Comparison of ENCODE assay signal across 14 cellular contexts in the genomic region with DNA sequence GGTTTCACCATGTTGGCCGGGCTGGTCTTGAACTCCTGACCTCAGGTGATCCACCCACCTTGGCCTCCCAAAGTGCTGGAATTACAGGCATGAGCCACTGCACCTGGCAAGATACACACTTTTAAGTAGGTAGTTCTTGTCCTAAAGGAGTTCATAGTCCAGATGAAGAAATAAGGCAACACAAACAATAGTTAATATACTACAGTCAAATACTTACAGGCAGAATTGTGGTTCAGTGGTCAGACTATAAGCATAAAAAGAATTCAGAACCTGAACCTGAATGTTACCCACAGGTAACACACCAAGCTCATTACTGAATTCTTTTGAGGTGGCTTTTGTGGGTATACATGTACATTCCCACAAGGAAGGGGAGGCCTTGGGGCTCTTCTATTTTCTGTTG. TPM values are rescaled to one million over a fixed set of nuclear protein-coding genes. Genes with fewer than 3 reads are reported as not detected.
A peak's percentile ranks its signal among the peaks of the same experiment; 100 is the strongest.
DNase-seq lines count a peak whose midpoint lies in the region; ATAC-seq and TF ChIP-seq lines count a peak whose summit lies in the region.
"Had no signal": no experiment of that assay in that cellular context is flagged by ENCODE, and none has a peak within 500 bp of the region (broad histone marks: within the 10 kb centered on the region; RNA-seq: fewer than 3 reads in every experiment).

No MANE protein-coding gene starts in this region.

- H4K20me1 ChIP-seq in OCI-LY1 (ENCODE audit: insufficient read depth, low read length) (no peaks in the 10 kb centered on the region), mammary epithelial cell (ENCODE audit: insufficient read depth, low read length) (no peaks in the 10 kb centered on the region)

- H3K4me1 ChIP-seq in OCI-LY1 (ENCODE audit: insufficient read depth, low read length, severe bottlenecking) (peaks cover 13% of the 10 kb centered on the region), mammary epithelial cell (ENCODE audit: insufficient read depth, low read length) (peaks cover 14% of the 10 kb centered on the region)

- H3K4me3 ChIP-seq in OCI-LY1 (ENCODE audit: low read depth, low read length, poor library complexity, severe bottlenecking) (no peak overlapping the region), mammary epithelial cell (replicated peaks in 1 of 3; ENCODE audit: insufficient read depth in 1 of 3, low read depth in 2 of 3, low read length in 3 of 3) (no peak overlapping the region)

- intact Hi-C loops in activated CD4-positive, alpha-beta memory T cell treated with anti-CD3 and anti-CD28 coated beads for 36 hours (cut with micrococcal nuclease), result loop anchor here (5.0 kb wide), 2 partner anchors 90 to 150 kb away; no protein-coding TSS in a partner anchor
- intact Hi-C loops in mammary epithelial cell (cut with micrococcal nuclease), result loop anchor here (10.0 kb wide), 1 partner anchor 1533 kb away; no protein-coding TSS in a partner anchor

- H2AFZ ChIP-seq in OCI-LY1 (ENCODE audit: low read length) (no peak overlapping the region), mammary epithelial cell (ENCODE audit: low read depth, low read length) (no peak overlapping the region)

- peak overlapping the region; percentile 38 for H3K27ac Mint-ChIP-seq in activated CD4-positive, alpha-beta memory T cell treated with anti-CD3 and anti-CD28 coated beads, Interleukin-2, amount 10 ng/mL, durations not matched to agents 7 days and 5 days
- no peak overlapping the region for H3K27ac Mint-ChIP-seq in activated CD4-positive, alpha-beta memory T cell treated with anti-CD3 and anti-CD28 coated beads for 36 hours

- no peak overlapping the region for H3K27ac ChIP-seq in OCI-LY1 (ENCODE audit: low read depth, low read length, poor library complexity, severe bottlenecking)
- H3K27ac ChIP-seq in mammary epithelial cell (ENCODE audit: insufficient read depth, low read depth, low read length), result no peak overlapping the region
- H3K27ac ChIP-seq: ascending aorta had no signal

- no peaks in the 10 kb centered on the region for H3K27me3 ChIP-seq in OCI-LY1 (ENCODE audit: insufficient read depth, low read length)
- no peaks in the 10 kb centered on the region for H3K27me3 ChIP-seq in mammary epithelial cell (ENCODE audit: insufficient read depth, low read length)
- H3K27me3 ChIP-seq: ascending aorta, MG63, spleen, tibial artery had no signal

- TF ChIP-seq CTCF in OCI-LY1 (IDR thresholded peaks at IDR 0.05; ENCODE audit: low read length), result no peak
- no peak for TF ChIP-seq CTCF in mammary epithelial cell (conservative IDR thresholded peaks at IDR 0.05 in 1 of 2, IDR thresholded peaks at IDR 0.05 in 1 of 2; ENCODE audit: extremely low read depth in 1 of 2, insufficient read depth in 1 of 2, low read depth in 1 of 2, low read length in 2 of 2)

- CTCF ChIA-PET in activated CD4-positive, alpha-beta memory T cell treated with anti-CD3 and anti-CD28 coated beads, Interleukin-2, amount 10 ng/mL, durations not matched to agents 7 days and 5 days (lab: Charles Lee), result interaction anchor here (1.3 to 1.9 kb wide), 2 partner anchors 91 to 92 kb away, joined by 5 to 8 read pairs; no protein-coding TSS in a partner anchor
- CTCF ChIA-PET in activated CD4-positive, alpha-beta memory T cell treated with anti-CD3 and anti-CD28 coated beads for 36 hours (lab: Charles Lee), result interaction anchor here (1.4 kb wide), 1 partner anchor 91 kb away, joined by 5 read pairs; no protein-coding TSS in a partner anchor
- CTCF ChIA-PET in mammary epithelial cell (lab: Charles Lee; ENCODE audit: low non-redundant PET), result interaction anchor here (0.6 kb wide), 1 partner anchor 345 kb away, joined by 4 read pairs; no protein-coding TSS in a partner anchor

- H3K4me2 ChIP-seq in OCI-LY1 (ENCODE audit: low read length) (peak overlapping the region; percentile 87), mammary epithelial cell (ENCODE audit: insufficient read depth, low read depth, low read length) (no peak overlapping the region)

- no peak for DNase-seq in activated CD4-positive, alpha-beta memory T cell treated with anti-CD3 and anti-CD28 coated beads, Interleukin-2, amount 10 ng/mL, durations not matched to agents 7 days and 5 days
- no peak for DNase-seq in activated CD4-positive, alpha-beta memory T cell treated with anti-CD3 and anti-CD28 coated beads for 36 hours
- DNase-seq in mammary epithelial cell, result no peak
- peak; percentile 65 for DNase-seq in renal cortical epithelial cell (ENCODE audit: low read depth)
- no peak for DNase-seq in hippocampal formation (lab: John Stamatoyannopoulos, UW)
- DNase-seq: DMS 273 treated with DMSO at 0.1 percent for 48 hours, islet precursor cell, MG63, spleen, tibial artery had no signal

- in situ Hi-C loops in mammary epithelial cell (cut with MboI; ENCODE audit: low sequenced_read_pairs in 2 of 2), result no loop called here

- H3K9ac ChIP-seq in OCI-LY1 (ENCODE audit: low read length) (peak overlapping the region; percentile 82; the same call in 1 of the 2 replicates), mammary epithelial cell (ENCODE audit: insufficient read depth, low read length) (peak overlapping the region; percentile 16)

- H3K27me3 Mint-ChIP-seq in activated CD4-positive, alpha-beta memory T cell treated with anti-CD3 and anti-CD28 coated beads, Interleukin-2, amount 10 ng/mL, durations not matched to agents 7 days and 5 days, result no peaks in the 10 kb centered on the region
- H3K27me3 Mint-ChIP-seq in activated CD4-positive, alpha-beta memory T cell treated with anti-CD3 and anti-CD28 coated beads for 36 hours, result no peaks in the 10 kb centered on the region

- H3K79me2 ChIP-seq in OCI-LY1 (ENCODE audit: insufficient read depth, low read length) (peaks cover 31% of the 10 kb centered on the region), mammary epithelial cell (ENCODE audit: insufficient read depth, low read length) (peaks cover 58% of the 10 kb centered on the region)

- H3K36me3 ChIP-seq in OCI-LY1 (ENCODE audit: insufficient read depth, low read length) (peaks cover 27% of the 10 kb centered on the region), mammary epithelial cell (ENCODE audit: insufficient read depth, low read length) (peaks cover 2% of the 10 kb centered on the region)

- H3K9me3 Mint-ChIP-seq in activated CD4-positive, alpha-beta memory T cell treated with anti-CD3 and anti-CD28 coated beads, Interleukin-2, amount 10 ng/mL, durations not matched to agents 7 days and 5 days, result no peaks in the 10 kb centered on the region
- H3K9me3 Mint-ChIP-seq in activated CD4-positive, alpha-beta memory T cell treated with anti-CD3 and anti-CD28 coated beads for 36 hours, result no peaks in the 10 kb centered on the region

- H3K4me3 Mint-ChIP-seq in activated CD4-positive, alpha-beta memory T cell treated with anti-CD3 and anti-CD28 coated beads, Interleukin-2, amount 10 ng/mL, durations not matched to agents 7 days and 5 days, result peak overlapping the region; percentile 96
- H3K4me3 Mint-ChIP-seq in activated CD4-positive, alpha-beta memory T cell treated with anti-CD3 and anti-CD28 coated beads for 36 hours, result no peak overlapping the region

- 67% methylated on average over 1 of the region's 1 CpG for WGBS in mammary epithelial cell (ENCODE audit: low coverage, missing lambda C conversion rate)

- POLR2A ChIA-PET in activated CD4-positive, alpha-beta memory T cell treated with anti-CD3 and anti-CD28 coated beads, Interleukin-2, amount 10 ng/mL, durations not matched to agents 7 days and 5 days (lab: Charles Lee), result interaction anchor here (0.9 to 1.1 kb wide), 3 partner anchors 9 to 147 kb away, joined by 3 read pairs; no protein-coding TSS in a partner anchor
- POLR2A ChIA-PET in activated CD4-positive, alpha-beta memory T cell treated with anti-CD3 and anti-CD28 coated beads for 36 hours (lab: Charles Lee), result no interaction called here

- H3K4me1 Mint-ChIP-seq in activated CD4-positive, alpha-beta memory T cell treated with anti-CD3 and anti-CD28 coated beads, Interleukin-2, amount 10 ng/mL, durations not matched to agents 7 days and 5 days, result peaks cover 36% of the 10 kb centered on the region
- H3K4me1 Mint-ChIP-seq in activated CD4-positive, alpha-beta memory T cell treated with anti-CD3 and anti-CD28 coated beads for 36 hours (ENCODE audit: low read depth), result peaks cover 24% of the 10 kb centered on the region

- ATAC-seq in HG03135 (IDR thresholded peaks at IDR 0.05; ENCODE audit: unreplicated experiment), result no peak
- ATAC-seq in HG03521 (IDR thresholded peaks at IDR 0.05; ENCODE audit: unreplicated experiment), result no peak

- dilution Hi-C loops in mammary epithelial cell (cut with HindIII; ENCODE audit: low sequenced_read_pairs), result no loop called here

- H3K9me3 ChIP-seq in OCI-LY1 (ENCODE audit: low read length) (no peaks in the 10 kb centered on the region), mammary epithelial cell (replicated peaks; ENCODE audit: insufficient read depth, low read length) (no peaks in the 10 kb centered on the region)
- H3K9me3 ChIP-seq: ascending aorta, MG63, spleen, tibial artery had no signal

- no TSS peak for BruUV-seq in mammary epithelial cell (replicated peaks; lab: Mats Ljungman, UMichigan)

- no peaks in the 10 kb centered on the region for H3F3A ChIP-seq in OCI-LY1 (ENCODE audit: insufficient read depth, low read length)

- H3K9me2 ChIP-seq in OCI-LY1 (ENCODE audit: low read depth, low read length), result no peaks in the 10 kb centered on the region

- H3K36me3 Mint-ChIP-seq in activated CD4-positive, alpha-beta memory T cell treated with anti-CD3 and anti-CD28 coated beads, Interleukin-2, amount 10 ng/mL, durations not matched to agents 7 days and 5 days (ENCODE audit: low read depth), result peaks cover 17% of the 10 kb centered on the region
- peaks cover 6% of the 10 kb centered on the region for H3K36me3 Mint-ChIP-seq in activated CD4-positive, alpha-beta memory T cell treated with anti-CD3 and anti-CD28 coated beads for 36 hours

RNA-seq across cellular contexts. Expression of a gene that starts 1.8 kb away (rescaled TPM):
- total RNA-seq in activated CD4-positive, alpha-beta memory T cell treated with anti-CD3 and anti-CD28 coated beads, Interleukin-2, amount 10 ng/mL, durations not matched to agents 7 days and 5 days, result 10 to 100 TPM; 90.9 to 91.3 TPM
- 100 to 1,000 TPM; 154 to 163 TPM for total RNA-seq in activated CD4-positive, alpha-beta memory T cell treated with anti-CD3 and anti-CD28 coated beads for 36 hours
- total RNA-seq in mammary epithelial cell, result 100 to 1,000 TPM in 1 of 2 donors, 10 to 100 TPM in 1; 73.5 to 106 TPM
- 154 TPM for polyA plus RNA-seq in mammary epithelial cell
- 337 TPM for polyA minus RNA-seq in mammary epithelial cell
- 123 and 183 TPM in 2 replicates for total RNA-seq in renal cortical epithelial cell

RNA-seq across cellular contexts. Expression of a gene that starts 40.3 kb away (rescaled TPM):
- 10 to 100 TPM; 65.4 to 72.8 TPM for total RNA-seq in activated CD4-positive, alpha-beta memory T cell treated with anti-CD3 and anti-CD28 coated beads, Interleukin-2, amount 10 ng/mL, durations not matched to agents 7 days and 5 days
- total RNA-seq in activated CD4-positive, alpha-beta memory T cell treated with anti-CD3 and anti-CD28 coated beads for 36 hours, result 10 to 100 TPM; 41.8 to 45.9 TPM
- total RNA-seq in mammary epithelial cell (100 to 1,000 TPM in 1 of 2 donors, 10 to 100 TPM in 1; 97.1 to 180 TPM), renal cortical epithelial cell (48.6 and 77.1 TPM in 2 replicates)
- 80.2 TPM for polyA plus RNA-seq in mammary epithelial cell
- polyA minus RNA-seq in mammary epithelial cell, result 162 TPM
